In the genomic region with DNA sequence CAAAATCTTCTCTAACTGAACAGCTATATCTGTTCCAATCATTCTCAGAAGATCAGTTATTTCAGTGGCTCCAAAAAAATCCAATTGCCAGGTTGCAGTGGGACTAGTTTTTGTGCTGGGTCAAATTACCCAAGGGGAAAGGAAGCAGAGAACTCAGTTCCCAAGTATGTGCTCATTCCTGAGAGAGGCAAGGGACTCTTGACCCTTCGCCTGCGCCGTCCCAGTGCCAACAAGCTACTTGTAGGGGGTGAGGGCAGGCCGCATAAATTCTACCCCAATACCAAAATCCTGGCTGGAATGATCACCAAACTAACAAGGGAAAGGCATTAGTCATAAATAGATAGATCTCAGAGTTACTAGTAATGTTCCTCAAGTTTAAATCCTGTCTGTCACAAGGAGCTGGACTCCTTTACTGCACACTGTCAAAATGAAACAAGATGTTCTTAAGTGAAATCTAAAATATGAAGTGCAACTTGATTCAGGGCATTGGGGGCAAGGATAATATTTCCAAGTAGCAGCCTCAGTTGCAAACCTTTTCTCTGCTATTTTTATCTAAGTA, we compare ENCODE assay signal across 25 cellular contexts.
"Had no signal": no experiment of that assay in that cellular context is flagged by ENCODE, and none has a peak within 500 bp of the region (broad histone marks: within the 10 kb centered on the region; RNA-seq: fewer than 3 reads in every experiment).

No MANE protein-coding gene starts in this region.

- H3K4me3 Mint-ChIP-seq: effector memory CD8-positive, alpha-beta T cell; nephron had no signal

- H3K4me1 ChIP-seq: esophagus squamous epithelium, prostate gland, testis, vagina had no signal

- ATAC-seq: effector memory CD8-positive, alpha-beta T cell; left lobe of liver; naive thymus-derived CD4-positive, alpha-beta T cell; sciatic nerve had no signal

- H3K9me3 Mint-ChIP-seq: effector memory CD8-positive, alpha-beta T cell; naive thymus-derived CD4-positive, alpha-beta T cell; nephron had no signal

- H3K9me3 ChIP-seq: esophagus squamous epithelium, prostate gland, right atrium auricular region, stomach, testis, tibial nerve, vagina had no signal

- H3K36me3 ChIP-seq: prostate gland, right atrium auricular region had no signal

- H3K27me3 Mint-ChIP-seq: effector memory CD8-positive, alpha-beta T cell; naive thymus-derived CD4-positive, alpha-beta T cell had no signal

- H3K4me3 ChIP-seq: esophagus squamous epithelium, prostate gland, right atrium auricular region, smooth muscle cell, stomach, testis, tibial nerve, vagina had no signal

- H3K27ac Mint-ChIP-seq: effector memory CD8-positive, alpha-beta T cell; nephron had no signal

- H3K27me3 ChIP-seq: esophagus squamous epithelium, right atrium auricular region, stomach, testis, tibial nerve, vagina had no signal

- H3K27ac ChIP-seq: prostate gland, right atrium auricular region, stomach, testis, tibial nerve, vagina had no signal

- DNase-seq: cortex of kidney; effector memory CD8-positive, alpha-beta T cell; erythroblast; esophagus squamous epithelium; foreskin melanocyte; mesendoderm; midbrain; naive thymus-derived CD4-positive, alpha-beta T cell; nucleus accumbens; stimulated activated CD4-positive, alpha-beta T cell treated with anti-CD3 and anti-CD28 coated beads, Interleukin-12 subunit alpha, Interleukin-12 subunit beta, amount 100 ng/mL, for 4 hours; stimulated activated CD4-positive, alpha-beta T cell treated with anti-CD3 and anti-CD28 coated beads, Interleukin-1b, Interleukin-23, amount 100 ng/mL, for 48 hours; stimulated activated CD4-positive, alpha-beta T cell treated with anti-CD3 and anti-CD28 coated beads, Interleukin-4, amount 100 ng/mL, for 1 hour; stimulated activated CD8-positive, alpha-beta memory T cell treated with anti-CD3 and anti-CD28 coated beads, Interleukin-4, amount 100 ng/mL, for 48 hours; stimulated activated naive CD4-positive, alpha-beta T cell treated with Interleukin-2 at 50 U/mL for 16 hours; stomach; substantia nigra; testis had no signal
